18 cellular contexts compared by ENCODE assay signal in genomic region chr16:87273471-87274030, GRCh38. TPM values are rescaled to one million over a fixed set of nuclear protein-coding genes. Genes with fewer than 3 reads are reported as not detected.
DNase-seq lines count a peak whose midpoint lies in the region; ATAC-seq and TF ChIP-seq lines count a peak whose summit lies in the region.
"Had no signal": no experiment of that assay in that cellular context is flagged by ENCODE, and none has a peak within 500 bp of the region (broad histone marks: within the 10 kb centered on the region; RNA-seq: fewer than 3 reads in every experiment).

No MANE protein-coding gene starts in this region.

- no peaks in the 10 kb centered on the region for H3K4me1 ChIP-seq in upper lobe of right lung
- H3K4me1 ChIP-seq: Caco-2 had no signal

- no peak for TF ChIP-seq CTCF in upper lobe of right lung (IDR thresholded peaks at IDR 0.05)

- ATAC-seq in left ventricle myocardium superior (no peak), upper lobe of right lung (no peak)
- ATAC-seq: CD8-positive, alpha-beta T cell; GM12878; GM23338; HCT116 had no signal

- no peaks in the 10 kb centered on the region for H3K27me3 ChIP-seq in upper lobe of right lung

- intact Hi-C loops in cardiac septum (cut with DNase I) (no loop called here), left ventricle myocardium superior (cut with micrococcal nuclease) (loop anchor here (10.0 kb wide), 1 partner anchor 209 kb away; no protein-coding TSS in a partner anchor), posterior vena cava (cut with DNase I) (loop anchor here in 1 of 2 donors (10.0 kb wide), 1 partner anchor 199 kb away; no protein-coding TSS in a partner anchor), upper lobe of right lung (cut with DNase I) (no loop called here)

- no peak overlapping the region for H3K4me3 ChIP-seq in upper lobe of right lung
- H3K4me3 ChIP-seq: GM12878, GM23338 had no signal

- DNase-seq in cardiac septum (ENCODE audit: low spot score), result peak; percentile 29
- DNase-seq in left ventricle myocardium superior, result no peak
- DNase-seq in cerebellar cortex (ENCODE audit: low spot score), result peak; percentile 91
- peak; percentile 58 for DNase-seq in posterior vena cava (ENCODE audit: low spot score)
- DNase-seq in upper lobe of right lung, result peak; percentile 42
- DNase-seq in NCI-H1417 treated with DMSO at 0.1 percent for 48 hours (lab: John Stamatoyannopoulos, UW), result no peak
- no peak for DNase-seq in HPDE6-E6E7 (ENCODE audit: extremely low spot score)
- DNase-seq in midbrain (lab: John Stamatoyannopoulos, UW), result no peak
- DNase-seq: Caco-2; CD8-positive, alpha-beta T cell; DMS153; DND-41; GDM1; H9 had no signal

- no peak overlapping the region for H3K27ac ChIP-seq in upper lobe of right lung
- H3K27ac ChIP-seq: 22Rv1 had no signal

- H3K9me3 ChIP-seq in upper lobe of right lung, result no peaks in the 10 kb centered on the region
- H3K9me3 ChIP-seq: Caco-2 had no signal

- H3K36me3 ChIP-seq in upper lobe of right lung, result no peaks in the 10 kb centered on the region

RNA-seq across cellular contexts. Expression of gene C16orf95, which starts 43.6 kb away (rescaled TPM):
- total RNA-seq in cardiac septum, result 3.2 TPM
- 2.6 TPM for total RNA-seq in left ventricle myocardium superior
- total RNA-seq in posterior vena cava, result 1 to 10 TPM; 1.1 to 3.1 TPM
- 3.0 TPM for total RNA-seq in upper lobe of right lung

Comparison
In these comparisons a context has a peak if more than half of its experiments do, and no peak if none do; other contexts are left out.
1. DNase-seq: peak in cardiac septum (single experiment), cerebellar cortex (single experiment), posterior vena cava (single experiment) and upper lobe of right lung (single experiment); none in left ventricle myocardium superior (single experiment), NCI-H1417 treated with DMSO at 0.1 percent for 48 hours (single experiment), HPDE6-E6E7 (single experiment) and midbrain (single experiment).